2 cellular contexts compared by ENCODE assay signal in genomic region chr7:149790146-149790548, GRCh38.
A peak's percentile ranks its signal among the peaks of the same experiment; 100 is the strongest.
TF ChIP-seq lines count a peak whose summit lies in the region.

No MANE protein-coding gene starts in this region.

TF ChIP-seq in SK-N-SH treated with all-trans-retinoic acid at 6 μM for 48 hours, 23 proteins besides CTCF, POLR2A, EP300 and RAD21 (continued from another document):
- TF ChIP-seq ZFP30 (CRISPR knock-in tag; IDR thresholded peaks at IDR 0.05) (no peak), TCF4 (CRISPR knock-in tag; IDR thresholded peaks at IDR 0.05; ENCODE audit: borderline replicate concordance) (no peak), ESRRG (CRISPR knock-in tag; IDR thresholded peaks at IDR 0.05) (no peak)

TF ChIP-seq in H1, 55 proteins besides CTCF, POLR2A, EP300 and RAD21 (continued from another document):
- TF ChIP-seq CHD7 (IDR thresholded peaks at IDR 0.05; ENCODE audit: insufficient replicate concordance, low read length), result no peak
- peak; percentile 91 for TF ChIP-seq KDM4A (IDR thresholded peaks at IDR 0.05; ENCODE audit: low read depth, low read length, severe bottlenecking)
- no peak for TF ChIP-seq NANOG (IDR thresholded peaks at IDR 0.05; ENCODE audit: insufficient read depth, low read depth, low read length, poor library complexity, severe bottlenecking)
- TF ChIP-seq ASH2L (IDR thresholded peaks at IDR 0.05; ENCODE audit: low read length), result peak; percentile 20
- peak; percentile 54; the same call in 1 of the 2 replicates for TF ChIP-seq RBBP5 (IDR thresholded peaks at IDR 0.05; ENCODE audit: borderline replicate concordance, low read depth, low read length)
- TF ChIP-seq SP4 (IDR thresholded peaks at IDR 0.05; ENCODE audit: low read length), result no peak
- no peak for TF ChIP-seq MAFK (IDR thresholded peaks at IDR 0.05; ENCODE audit: low read depth, low read length)
- TF ChIP-seq ATF3 (IDR thresholded peaks at IDR 0.05; ENCODE audit: insufficient read depth, low read depth, low read length), result no peak
- no peak for TF ChIP-seq CHD2 (IDR thresholded peaks at IDR 0.05; ENCODE audit: low read length)
- 0 out of 2 replicates have a peak, but pooled peaks have one; percentile 12 for TF ChIP-seq KDM1A (IDR thresholded peaks at IDR 0.05; ENCODE audit: borderline replicate concordance, low read length)
- TF ChIP-seq TCF12 (IDR thresholded peaks at IDR 0.05; ENCODE audit: low read depth, low read length), result no peak
- TF ChIP-seq EGR1 (IDR thresholded peaks at IDR 0.05; ENCODE audit: borderline replicate concordance, low read depth, low read length), result no peak
- TF ChIP-seq TAF7 (optimal IDR thresholded peaks at IDR 0.05; ENCODE audit: borderline replicate concordance, low read depth, low read length), result peak; percentile 20
- no peak for TF ChIP-seq ZNF274 (IDR thresholded peaks at IDR 0.05; ENCODE audit: borderline replicate concordance, extremely low read depth, low read length)
- no peak; a peak in 1 of 4 replicates for TF ChIP-seq HDAC2 (IDR thresholded peaks at IDR 0.05; ENCODE audit: borderline replicate concordance in 1 of 2, low read depth in 2 of 2, low read length in 2 of 2)
- no peak for TF ChIP-seq BRCA1 (IDR thresholded peaks at IDR 0.05; ENCODE audit: low read depth, low read length)
- no peak for TF ChIP-seq CTBP2 (IDR thresholded peaks at IDR 0.05; ENCODE audit: borderline replicate concordance, insufficient read depth, insufficient read length, low read length)
- TF ChIP-seq RNF2 (IDR thresholded peaks at IDR 0.05; ENCODE audit: borderline replicate concordance, low read depth, low read length, missing control alignments, poor library complexity, severe bottlenecking), result no peak
- TF ChIP-seq RFX5 (IDR thresholded peaks at IDR 0.05; ENCODE audit: borderline replicate concordance, low read depth, low read length), result no peak
- TF ChIP-seq MAX (IDR thresholded peaks at IDR 0.05), result peak; percentile 85
- peak; percentile 70; the same call in 1 of the 2 replicates for TF ChIP-seq BACH1 (IDR thresholded peaks at IDR 0.05; ENCODE audit: low read length)
- TF ChIP-seq CEBPB (IDR thresholded peaks at IDR 0.05; ENCODE audit: low read depth, low read length), result no peak
- no peak for TF ChIP-seq YY1 (IDR thresholded peaks at IDR 0.05; ENCODE audit: low read depth, low read length)
- no peak for TF ChIP-seq TAF1 (IDR thresholded peaks at IDR 0.05; ENCODE audit: low read depth, low read length)
- TF ChIP-seq SP1 (IDR thresholded peaks at IDR 0.05; ENCODE audit: low read depth, low read length), result no peak
- TF ChIP-seq SIN3A (conservative IDR thresholded peaks at IDR 0.05 in 1 of 2, IDR thresholded peaks at IDR 0.05 in 1 of 2; ENCODE audit: low read depth in 1 of 2, low read length in 2 of 2), result 0 out of 4 replicates have a peak, but pooled peaks of 1 of the 2 experiments have one; percentile 24
- no peak for TF ChIP-seq JUN (IDR thresholded peaks at IDR 0.05; ENCODE audit: low read depth, low read length)
- TF ChIP-seq PHF8 (conservative IDR thresholded peaks at IDR 0.05; ENCODE audit: low read depth, low read length), result peak; percentile 33; the same call in 1 of the 2 replicates
- peak; percentile 21; the same call in 1 of the 2 replicates for TF ChIP-seq TBP (IDR thresholded peaks at IDR 0.05; ENCODE audit: low read depth, low read length)
